8 cellular contexts compared by ENCODE assay signal in genomic region chr6:130020892-130021483, GRCh38. TPM values are rescaled to one million over a fixed set of nuclear protein-coding genes. Genes with fewer than 3 reads are reported as not detected.
A peak's percentile ranks its signal among the peaks of the same experiment; 100 is the strongest.
DNase-seq lines count a peak whose midpoint lies in the region; ATAC-seq, FAIRE-seq and TF ChIP-seq lines count a peak whose summit lies in the region.

No MANE protein-coding gene starts in this region.

- H3K23ac ChIP-seq in neuronal stem cell (ENCODE audit: low read depth, low read length, poor library complexity), result no peak overlapping the region

- no peak overlapping the region for H2BK12ac ChIP-seq in neuronal stem cell (ENCODE audit: low read length)

- no peak overlapping the region for H3K14ac ChIP-seq in neuronal stem cell (ENCODE audit: low read length)

- peak overlapping the region; percentile 57 for H2AFZ ChIP-seq in KMS-11 (ENCODE audit: low read depth)
- H2AFZ ChIP-seq in neuronal stem cell (ENCODE audit: low read length), result peak overlapping the region; percentile 93

- H3K4ac ChIP-seq in neuronal stem cell (ENCODE audit: low read length), result no peak overlapping the region

- DNase-seq in EL, result peak; percentile 93
- peak; percentile 51 for DNase-seq in SHP77 treated with DMSO at 0.1 percent for 48 hours (lab: John Stamatoyannopoulos, UW)
- peak; percentile 9 to 60 (median 43) for DNase-seq in activated naive CD4-positive, alpha-beta T cell (lab: John Stamatoyannopoulos, UW)
- peak; percentile 58 to 69 for DNase-seq in frontal cortex (ENCODE audit: low spot score in 2 of 2)
- DNase-seq in neuronal stem cell (ENCODE audit: low spot score), result peak; percentile 76

- H2BK15ac ChIP-seq in neuronal stem cell (ENCODE audit: low read length), result no peak overlapping the region

- H3K9me3 ChIP-seq in neuronal stem cell (replicated peaks in 1 of 2; ENCODE audit: control insufficient read depth in 2 of 2, insufficient read depth in 1 of 2, low read depth in 1 of 2, low read length in 2 of 2) (no peaks in the 10 kb centered on the region), subcutaneous abdominal adipose tissue (ENCODE audit: control insufficient read depth in 5 of 5, low read length in 5 of 5) (no peaks in the 10 kb centered on the region)

- H3K27ac ChIP-seq in KMS-11, result peak overlapping the region; percentile 33
- no peak overlapping the region for H3K27ac ChIP-seq in neuronal stem cell (replicated peaks; ENCODE audit: low read length)
- peak overlapping the region; percentile 67 for H3K27ac ChIP-seq in subcutaneous abdominal adipose tissue (ENCODE audit: low read depth, low read length)

- H3K4me2 ChIP-seq in KMS-11, result peak overlapping the region; percentile 64
- H3K4me2 ChIP-seq in neuronal stem cell (ENCODE audit: insufficient read depth, low read length, poor library complexity, severe bottlenecking), result peak overlapping the region; percentile 85

- no peak overlapping the region for H2BK120ac ChIP-seq in neuronal stem cell (ENCODE audit: low read depth, low read length)

- H3K4me3 ChIP-seq in KMS-11 (IDR thresholded peaks at IDR 0.05; ENCODE audit: insufficient read depth, low read depth, low read length) (no peak overlapping the region), neuronal stem cell (ENCODE audit: low read length in 2 of 2) (peak overlapping the region; percentile 84 to 93), subcutaneous abdominal adipose tissue (ENCODE audit: low read depth in 1 of 5, low read length in 5 of 5) (peak overlapping the region; percentile 68 to 76 (median 75))

- H4K8ac ChIP-seq in neuronal stem cell (ENCODE audit: low read depth, low read length), result no peak overlapping the region

- WGBS in neuronal stem cell (ENCODE audit: extremely low coverage in 2 of 2, insufficient read length in 2 of 2, insufficient replicate concordance in 1 of 2), 2 donors, result no CpG with 5 or more reads among the region's 27 CpGs

- H3K18ac ChIP-seq in neuronal stem cell (ENCODE audit: low read length), result no peak overlapping the region

- H3K36me3 ChIP-seq in KMS-11 (ENCODE audit: insufficient read depth), result no peaks in the 10 kb centered on the region; the same call in 1 of the 2 replicates
- peaks cover 2 to 5% of the 10 kb centered on the region in 2 donors for H3K36me3 ChIP-seq in neuronal stem cell (replicated peaks in 1 of 2; ENCODE audit: control insufficient read depth in 2 of 2, insufficient read depth in 2 of 2, low read length in 2 of 2)
- H3K36me3 ChIP-seq in subcutaneous abdominal adipose tissue (ENCODE audit: control insufficient read depth in 5 of 5, insufficient read depth in 5 of 5, low read length in 5 of 5), result peaks cover 0 to 4% (median 0%) of the 10 kb centered on the region in 5 donors

- peak; percentile 83 for TF ChIP-seq CTCF in KMS-11 (conservative IDR thresholded peaks at IDR 0.05; ENCODE audit: low read depth, low read length)

- H3K79me1 ChIP-seq in neuronal stem cell (ENCODE audit: low read depth, low read length), result peaks cover 5% of the 10 kb centered on the region

- H2BK5ac ChIP-seq in neuronal stem cell (ENCODE audit: low read length), result no peak overlapping the region

- peak overlapping the region; percentile 68; the same call in 1 of the 2 replicates for H3K9ac ChIP-seq in KMS-11
- H3K9ac ChIP-seq in neuronal stem cell (ENCODE audit: low read depth, low read length, poor library complexity), result no peak overlapping the region
- H3K9ac ChIP-seq in subcutaneous abdominal adipose tissue (ENCODE audit: low read length in 5 of 5), result peak overlapping the region in 2 of 5 donors; percentile 47 to 53

- H3K4me1 ChIP-seq in KMS-11 (ENCODE audit: low read depth, poor library complexity, severe bottlenecking), result peaks cover 7% of the 10 kb centered on the region
- H3K4me1 ChIP-seq in neuronal stem cell (ENCODE audit: control insufficient read depth in 2 of 2, insufficient read depth in 1 of 2, low read depth in 1 of 2, low read length in 2 of 2), result peaks cover 2 to 8% of the 10 kb centered on the region in 2 donors
- H3K4me1 ChIP-seq in subcutaneous abdominal adipose tissue (ENCODE audit: control insufficient read depth in 5 of 5, insufficient read depth in 5 of 5, low read length in 5 of 5), result peaks cover 0 to 10% (median 8%) of the 10 kb centered on the region in 5 donors

- H3K27me3 ChIP-seq in KMS-11 (ENCODE audit: insufficient read depth, low read depth) (no peaks in the 10 kb centered on the region), neuronal stem cell (ENCODE audit: control insufficient read depth in 3 of 3, insufficient read depth in 3 of 3, low read depth in 1 of 3, low read length in 3 of 3) (peaks cover 0 to 6% (median 0%) of the 10 kb centered on the region in 3 experiments), subcutaneous abdominal adipose tissue (ENCODE audit: control insufficient read depth in 5 of 5, insufficient read depth in 4 of 5, low read length in 5 of 5) (no peaks in the 10 kb centered on the region)

- no peak overlapping the region for H2AK5ac ChIP-seq in neuronal stem cell (ENCODE audit: low read depth, low read length)

- FAIRE-seq in frontal cortex (lab: Jason Lieb, UNC), result peak; percentile 3

- peak; percentile 65 for ATAC-seq in GM21825 (IDR thresholded peaks at IDR 0.05; ENCODE audit: unreplicated experiment)

- no peak overlapping the region for H4K91ac ChIP-seq in neuronal stem cell (ENCODE audit: low read depth, low read length, poor library complexity)

- H4K20me1 ChIP-seq in KMS-11 (ENCODE audit: insufficient read depth), result no peaks in the 10 kb centered on the region

- no peaks in the 10 kb centered on the region for H3K79me2 ChIP-seq in KMS-11 (ENCODE audit: insufficient read depth, low read depth)

RNA-seq across cellular contexts. Expression of gene L3MBTL3, which starts 2.6 kb away (rescaled TPM):
- 46.1 TPM for total RNA-seq in frontal cortex
- 9.4 TPM for polyA plus RNA-seq in neuronal stem cell (2013, experiment 1 of 2)
- polyA plus RNA-seq in neuronal stem cell (2013, experiment 2 of 2), result 9.0 TPM

Comparison
In these comparisons a context has a peak if more than half of its experiments do, and no peak if none do; other contexts are left out.
1. DNase-seq: peak in every context shown above with its lines; median percentile 93 in EL; 76 in neuronal stem cell; 64 in frontal cortex; 51 in SHP77 treated with DMSO at 0.1 percent for 48 hours; 43 in activated naive CD4-positive, alpha-beta T cell.